ENCODE assay signal across 8 cellular contexts in genomic region chr6:149271348-149272340, GRCh38. TPM values are rescaled to one million over a fixed set of nuclear protein-coding genes. Genes with fewer than 3 reads are reported as not detected.
DNase-seq lines count a peak whose midpoint lies in the region; ATAC-seq, FAIRE-seq and TF ChIP-seq lines count a peak whose summit lies in the region.

No MANE protein-coding gene starts in this region.

- no peaks in the 10 kb centered on the region for H3K9me2 ChIP-seq in PC-3 (replicated peaks; ENCODE audit: low read length)

- BruUV-seq in PC-3 (replicated peaks; lab: Mats Ljungman, UMichigan), result no TSS peak

- H3K9me3 Mint-ChIP-seq in stimulated activated naive CD8-positive, alpha-beta T cell treated with anti-CD3 and anti-CD28 coated beads, Interleukin-15, amount 100 ng/mL, for 72 hours, result no peaks in the 10 kb centered on the region

- no peak overlapping the region for H3K4me2 ChIP-seq in PC-3 (ENCODE audit: low read length)

- no peaks in the 10 kb centered on the region for H3K36me3 ChIP-seq in PC-3 (ENCODE audit: low read depth, low read length)

- no peaks in the 10 kb centered on the region for H4K20me1 ChIP-seq in PC-3 (ENCODE audit: low read length)

- TF ChIP-seq CTCF in RWPE1 (conservative IDR thresholded peaks at IDR 0.05; ENCODE audit: low read depth), result no peak
- no peak for TF ChIP-seq CTCF in PC-3 (conservative IDR thresholded peaks at IDR 0.05; ENCODE audit: low read depth, low read length)

- H3K4me3 ChIP-seq in PC-3 (ENCODE audit: low read length), result no peak overlapping the region

- no peak overlapping the region for H2AFZ ChIP-seq in PC-3 (ENCODE audit: low read length)

- H3K9ac ChIP-seq in PC-3 (ENCODE audit: low read length), result no peak overlapping the region

- H3K4me1 Mint-ChIP-seq in stimulated activated naive CD8-positive, alpha-beta T cell treated with anti-CD3 and anti-CD28 coated beads, Interleukin-15, amount 100 ng/mL, for 72 hours, result peaks cover 50% of the 10 kb centered on the region

- no peaks in the 10 kb centered on the region for H3K79me2 ChIP-seq in PC-3 (ENCODE audit: low read length)

- no peaks in the 10 kb centered on the region for H3K4me1 ChIP-seq in PC-3 (ENCODE audit: insufficient read depth, low read length)

- ATAC-seq in HG03139 (IDR thresholded peaks at IDR 0.05; ENCODE audit: unreplicated experiment) (peak; percentile 49), PC-3 (no peak)
- peak; percentile 94 for ATAC-seq in stimulated activated naive CD8-positive, alpha-beta T cell treated with anti-CD3 and anti-CD28 coated beads, Interleukin-15, amount 100 ng/mL, for 72 hours

- H3K4me3 Mint-ChIP-seq in stimulated activated naive CD8-positive, alpha-beta T cell treated with anti-CD3 and anti-CD28 coated beads, Interleukin-15, amount 100 ng/mL, for 72 hours, result peak overlapping the region; percentile 64 to 68

- no peak overlapping the region for H3K27ac ChIP-seq in RWPE1
- H3K27ac ChIP-seq in PC-3 (ENCODE audit: low read length), result no peak overlapping the region

- H3K27me3 Mint-ChIP-seq in stimulated activated naive CD8-positive, alpha-beta T cell treated with anti-CD3 and anti-CD28 coated beads, Interleukin-15, amount 100 ng/mL, for 72 hours, result no peaks in the 10 kb centered on the region

- intact Hi-C loops in PC-3 (cut with micrococcal nuclease), result no loop called here

- H3K9me3 ChIP-seq in PC-3 (ENCODE audit: low read length), result no peaks in the 10 kb centered on the region

- no peaks in the 10 kb centered on the region for H3F3A ChIP-seq in PC-3 (ENCODE audit: low read length, unreplicated experiment)

- CTCF ChIA-PET in RWPE1 (lab: Yijun Ruan, JAX) (interaction anchor here (0.5 to 1.3 kb wide), 2 partner anchors 11 to 40 kb away, joined by 3 read pairs; no protein-coding TSS in a partner anchor), PC-3 (lab: Charles Lee) (no interaction called here)

- FAIRE-seq in GM19239 (lab: Jason Lieb, UNC), result peak; percentile 82

- peak overlapping the region in 1 of 2 donors; percentile 94 for H3K27ac Mint-ChIP-seq in stimulated activated naive CD8-positive, alpha-beta T cell treated with anti-CD3 and anti-CD28 coated beads, Interleukin-15, amount 100 ng/mL, for 72 hours

- H3K27me3 ChIP-seq in PC-3 (ENCODE audit: low read length), result no peaks in the 10 kb centered on the region

- DNase-seq in GM19239 (ENCODE audit: insufficient read length, low spot score) (no peak), kidney tubule cell (ENCODE audit: low spot score) (peak; percentile 13), GM19238 (ENCODE audit: insufficient read length, low spot score) (no peak), RWPE1 (ENCODE audit: low spot score) (no peak), PC-3 (no peak)
- peak; percentile 80 to 84 for DNase-seq in activated CD4-positive, alpha-beta T cell treated with anti-CD3 and anti-CD28 coated beads, Interleukin-2, amount 50 U/mL, for 4 hours
- DNase-seq in stimulated activated naive CD8-positive, alpha-beta T cell treated with anti-CD3 and anti-CD28 coated beads, Interleukin-15, amount 100 ng/mL, for 72 hours, result peak; percentile 36 to 64

- POLR2A ChIA-PET in RWPE1 (lab: Yijun Ruan, JAX; ENCODE audit: low non-redundant PET) (no interaction called here), PC-3 (lab: Charles Lee; ENCODE audit: unreplicated experiment) (no interaction called here)

RNA-seq across cellular contexts. Expression of gene TAB2, which starts 45.9 kb away (rescaled TPM):
- total RNA-seq in PC-3 (2014; rRNA removed), result 14.7 and 18.5 TPM in 2 replicates

Comparison
In these comparisons a context has a peak if more than half of its experiments do, and no peak if none do; other contexts are left out.
1. DNase-seq: peak in activated CD4-positive, alpha-beta T cell treated with anti-CD3 and anti-CD28 coated beads, Interleukin-2, amount 50 U/mL, for 4 hours (2 of 2), kidney tubule cell (single experiment) and stimulated activated naive CD8-positive, alpha-beta T cell treated with anti-CD3 and anti-CD28 coated beads, Interleukin-15, amount 100 ng/mL, for 72 hours (2 of 2); none in GM19239 (single experiment), GM19238 (single experiment), RWPE1 (single experiment) and PC-3 (single experiment).